ENCODE assay signal across 22 cellular contexts in genomic region chr20:56601166-56601565, GRCh38. TPM values are rescaled to one million over a fixed set of nuclear protein-coding genes. Genes with fewer than 3 reads are reported as not detected.
"Had no signal": no experiment of that assay in that cellular context is flagged by ENCODE, and none has a peak within 500 bp of the region (broad histone marks: within the 10 kb centered on the region; RNA-seq: fewer than 3 reads in every experiment).

No MANE protein-coding gene starts in this region.

- H3K4me3 ChIP-seq: coronary artery, dorsolateral prefrontal cortex, esophagus muscularis mucosa, gastroesophageal sphincter, heart left ventricle, hepatocyte, left lung, lower lobe of right lung, mucosa of descending colon had no signal

- DNase-seq: dermis blood vessel endothelial cell; dorsolateral prefrontal cortex; effector CD4-positive, alpha-beta T cell; effector memory CD4-positive, alpha-beta T cell; foreskin keratinocyte; heart left ventricle; hypothalamus; immature natural killer cell; left cardiac atrium; left lung; left ventricle myocardium superior; lower lobe of right lung; mesenchymal stem cell had no signal

- H3K4me1 ChIP-seq: esophagus muscularis mucosa, gastroesophageal sphincter, heart left ventricle, left lung, lower lobe of right lung had no signal

- H2AFZ ChIP-seq: hepatocyte had no signal

- H3K79me2 ChIP-seq: hepatocyte had no signal

- H3K9me3 ChIP-seq: esophagus muscularis mucosa, gastroesophageal sphincter, heart left ventricle, left lung, lower lobe of right lung, mucosa of descending colon had no signal

- H3K4me2 ChIP-seq: hepatocyte had no signal

- ATAC-seq: foreskin keratinocyte, gastroesophageal sphincter, heart left ventricle, left cardiac atrium, left lung, left ventricle myocardium superior, lower lobe of right lung, mucosa of descending colon had no signal

- H3K27ac ChIP-seq: coronary artery, dorsolateral prefrontal cortex, esophagus muscularis mucosa, foreskin keratinocyte, gastroesophageal sphincter, heart left ventricle, hepatocyte, left lung, lower lobe of right lung had no signal

- H3K36me3 ChIP-seq: esophagus muscularis mucosa, gastroesophageal sphincter, heart left ventricle, left lung, lower lobe of right lung had no signal

- H3K27me3 ChIP-seq: foreskin keratinocyte, hepatocyte had no signal

RNA-seq across cellular contexts. Expression of gene TFAP2C, which starts 27.9 kb away (rescaled TPM):
- total RNA-seq: dermis blood vessel endothelial cell, endothelial cell of umbilical vein, fibroblast of lung, lung microvascular endothelial cell, myocyte had no signal
- polyA plus RNA-seq: heart left ventricle, immature natural killer cell had no signal
